ENCODE assay signal across 8 cellular contexts in genomic region chr4:118224239-118224829, GRCh38.
DNase-seq lines count a peak whose midpoint lies in the region; ATAC-seq lines count a peak whose summit lies in the region.

No MANE protein-coding gene starts in this region.

- POLR2A ChIA-PET in naive thymus-derived CD4-positive, alpha-beta T cell (lab: Charles Lee): no interaction called here
- POLR2A ChIA-PET in activated CD4-positive, alpha-beta memory T cell treated with anti-CD3 and anti-CD28 coated beads for 36 hours (lab: Charles Lee): no interaction called here

- no peak overlapping the region for H3K4me3 Mint-ChIP-seq in naive thymus-derived CD4-positive, alpha-beta T cell
- no peak overlapping the region for H3K4me3 Mint-ChIP-seq in activated CD4-positive, alpha-beta memory T cell treated with anti-CD3 and anti-CD28 coated beads for 36 hours

- H3K4me3 ChIP-seq in naive thymus-derived CD4-positive, alpha-beta T cell (ENCODE audit: low read length): no peak overlapping the region

- no peaks in the 10 kb centered on the region for H3K9me3 ChIP-seq in naive thymus-derived CD4-positive, alpha-beta T cell (ENCODE audit: control insufficient read depth in 2 of 3, low read length in 3 of 3)

- intact Hi-C loops in naive thymus-derived CD4-positive, alpha-beta T cell (cut with micrococcal nuclease): loop anchor here (1.0 to 2.0 kb wide), 4 partner anchors 46 to 1866 kb away; no protein-coding TSS in a partner anchor
- intact Hi-C loops in activated CD4-positive, alpha-beta memory T cell treated with anti-CD3 and anti-CD28 coated beads for 36 hours (cut with micrococcal nuclease): loop anchor here (2.0 to 10.0 kb wide), 4 partner anchors 46 to 1870 kb away; no protein-coding TSS in a partner anchor

- H3K27ac ChIP-seq in naive thymus-derived CD4-positive, alpha-beta T cell (ENCODE audit: low read depth, low read length): no peak overlapping the region

- ATAC-seq in GM18868 (IDR thresholded peaks at IDR 0.05; ENCODE audit: unreplicated experiment): peak; percentile 78
- ATAC-seq in naive thymus-derived CD4-positive, alpha-beta T cell: peak; percentile 49

- no peaks in the 10 kb centered on the region for H3K4me1 ChIP-seq in naive thymus-derived CD4-positive, alpha-beta T cell (ENCODE audit: control insufficient read depth in 2 of 2, insufficient read depth in 2 of 2, low read length in 2 of 2)

- H3K27ac Mint-ChIP-seq in naive thymus-derived CD4-positive, alpha-beta T cell: no peak overlapping the region
- H3K27ac Mint-ChIP-seq in activated CD4-positive, alpha-beta memory T cell treated with anti-CD3 and anti-CD28 coated beads for 36 hours: no peak overlapping the region

- no peaks in the 10 kb centered on the region for H3K36me3 ChIP-seq in naive thymus-derived CD4-positive, alpha-beta T cell (ENCODE audit: control insufficient read depth in 2 of 3, insufficient read depth in 3 of 3, low read length in 3 of 3)

- H3K27me3 ChIP-seq in naive thymus-derived CD4-positive, alpha-beta T cell (ENCODE audit: control insufficient read depth in 2 of 2, insufficient read depth in 2 of 2, low read length in 2 of 2): no peaks in the 10 kb centered on the region

- H3K9me3 Mint-ChIP-seq in naive thymus-derived CD4-positive, alpha-beta T cell: peaks cover 0 to 4% (median 0%) of the 10 kb centered on the region in 11 donors
- no peaks in the 10 kb centered on the region for H3K9me3 Mint-ChIP-seq in activated CD4-positive, alpha-beta memory T cell treated with anti-CD3 and anti-CD28 coated beads for 36 hours

- DNase-seq in CD1c-positive myeloid dendritic cell (ENCODE audit: extremely low spot score): peak; percentile 50
- peak; percentile 11 for DNase-seq in HPDE6-E6E7 (ENCODE audit: extremely low spot score)
- peak; percentile 2 for DNase-seq in NOMO-1 treated with dmso at 0.1 percent for 144 hours (lab: John Stamatoyannopoulos, UW; ENCODE audit: unreplicated experiment)
- peak; percentile 77 for DNase-seq in dermis microvascular lymphatic vessel endothelial cell (ENCODE audit: low read depth in 2 of 2)
- DNase-seq in naive thymus-derived CD4-positive, alpha-beta T cell: peak in 4 of 9 donors; percentile 12 to 35 (median 28)
- DNase-seq in stimulated activated naive CD4-positive, alpha-beta T cell treated with Interleukin-2 at 50 U/mL for 16 hours (lab: John Stamatoyannopoulos, UW): no peak
- DNase-seq in activated CD4-positive, alpha-beta memory T cell treated with anti-CD3 and anti-CD28 coated beads for 36 hours: no peak

- CTCF ChIA-PET in naive thymus-derived CD4-positive, alpha-beta T cell (lab: Charles Lee): interaction anchor here (0.9 to 1.4 kb wide), 2 partner anchors 9 to 40 kb away, joined by 3 read pairs; no protein-coding TSS in a partner anchor
- CTCF ChIA-PET in activated CD4-positive, alpha-beta memory T cell treated with anti-CD3 and anti-CD28 coated beads for 36 hours (lab: Charles Lee): interaction anchor here (0.6 to 3.6 kb wide), 17 partner anchors 8 to 777 kb away, joined by 3 to 19 read pairs (median 3); no protein-coding TSS in a partner anchor

- no peaks in the 10 kb centered on the region for H3K36me3 Mint-ChIP-seq in naive thymus-derived CD4-positive, alpha-beta T cell
- H3K36me3 Mint-ChIP-seq in activated CD4-positive, alpha-beta memory T cell treated with anti-CD3 and anti-CD28 coated beads for 36 hours: no peaks in the 10 kb centered on the region

- peaks cover 0 to 17% (median 6%) of the 10 kb centered on the region in 5 donors for H3K27me3 Mint-ChIP-seq in naive thymus-derived CD4-positive, alpha-beta T cell
- peaks cover 6% of the 10 kb centered on the region for H3K27me3 Mint-ChIP-seq in activated CD4-positive, alpha-beta memory T cell treated with anti-CD3 and anti-CD28 coated beads for 36 hours

- no peaks in the 10 kb centered on the region for H3K4me1 Mint-ChIP-seq in naive thymus-derived CD4-positive, alpha-beta T cell
- H3K4me1 Mint-ChIP-seq in activated CD4-positive, alpha-beta memory T cell treated with anti-CD3 and anti-CD28 coated beads for 36 hours (ENCODE audit: low read depth): no peaks in the 10 kb centered on the region

Comparison
In these comparisons a context has a peak if more than half of its experiments do, and no peak if none do; other contexts are left out.
1. DNase-seq: peak in CD1c-positive myeloid dendritic cell (single experiment), HPDE6-E6E7 (single experiment), NOMO-1 treated with dmso at 0.1 percent for 144 hours (single experiment) and dermis microvascular lymphatic vessel endothelial cell (2 of 2); none in stimulated activated naive CD4-positive, alpha-beta T cell treated with Interleukin-2 at 50 U/mL for 16 hours (single experiment) and activated CD4-positive, alpha-beta memory T cell treated with anti-CD3 and anti-CD28 coated beads for 36 hours (single experiment).